In the genomic region with DNA sequence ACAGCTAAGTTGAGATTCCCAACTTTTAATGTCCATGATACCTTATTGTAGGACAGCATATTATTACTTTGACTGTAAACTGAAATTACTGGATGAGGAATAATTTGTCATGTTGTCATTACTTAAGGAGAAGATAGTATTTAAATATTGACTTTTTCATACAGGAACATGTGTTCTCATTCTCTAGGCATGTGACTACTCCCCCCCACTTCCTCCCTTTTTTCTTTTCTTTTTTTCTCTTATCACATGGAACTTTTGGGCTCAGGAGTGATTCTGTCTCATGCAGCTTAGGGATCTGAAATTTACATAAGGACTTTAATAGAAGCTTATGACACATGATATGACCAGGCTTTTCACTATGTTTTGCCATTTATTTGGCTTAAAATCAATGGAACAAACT, we compare ENCODE assay signal across 13 cellular contexts.
"Had no signal": no experiment of that assay in that cellular context is flagged by ENCODE, and none has a peak within 500 bp of the region (broad histone marks: within the 10 kb centered on the region; RNA-seq: fewer than 3 reads in every experiment).

No MANE protein-coding gene starts in this region.

- H3K9me3 ChIP-seq: testis, uterus had no signal

- H3K27ac ChIP-seq: testis, uterus, VCaP had no signal

- H3K4me3 ChIP-seq: testis, uterus had no signal

- H3K27me3 ChIP-seq: testis, uterus had no signal

- ATAC-seq: activated T-cell treated with anti-CD3 and anti-CD28 coated beads, Interleukin-2, amount 50 U/mL, for 4 hours; effector memory CD8-positive, alpha-beta T cell; left colon; natural killer cell had no signal

- DNase-seq: activated CD4-positive, alpha-beta memory T cell treated with anti-CD3 and anti-CD28 coated beads for 36 hours; activated gamma-delta T cell; activated T-cell treated with anti-CD3 and anti-CD28 coated beads, Interleukin-2, amount 50 U/mL, for 4 hours; effector memory CD8-positive, alpha-beta T cell; glutamatergic neuron; left colon; mammary epithelial cell; natural killer cell; stimulated activated CD4-positive, alpha-beta T cell treated with anti-CD3 and anti-CD28 coated beads, Interleukin-4, amount 100 ng/mL, for 24 hours; T-helper 9 cell; testis; uterus had no signal

- H3K36me3 ChIP-seq: uterus had no signal

- H3K4me1 ChIP-seq: testis, uterus had no signal
